In the genomic region with DNA sequence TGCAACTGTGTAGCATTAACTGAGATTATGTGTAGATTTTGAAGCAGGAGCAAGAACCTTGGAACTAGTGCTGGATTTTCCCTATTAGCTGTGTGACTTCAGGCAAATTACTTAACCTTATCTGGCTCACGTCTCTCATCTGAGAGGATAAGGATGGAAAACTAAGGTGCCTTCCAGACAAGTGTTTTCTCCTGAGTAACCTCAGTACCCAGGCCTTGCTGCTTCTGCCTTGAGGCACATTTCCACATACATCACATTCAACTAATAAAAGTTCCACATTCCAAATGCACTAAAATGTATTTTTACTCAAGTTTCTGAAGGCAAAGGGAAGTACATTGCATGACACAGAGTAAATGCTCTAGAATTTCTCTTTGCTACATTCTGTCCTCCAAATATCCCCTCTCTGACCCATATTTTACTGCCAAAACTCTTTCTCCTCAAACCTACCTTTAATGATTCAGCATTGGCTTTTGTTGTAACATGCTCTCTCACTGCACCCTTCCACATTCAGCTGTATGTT, we compare ENCODE assay signal across 20 cellular contexts.
"Had no signal": no experiment of that assay in that cellular context is flagged by ENCODE, and none has a peak within 500 bp of the region (broad histone marks: within the 10 kb centered on the region; RNA-seq: fewer than 3 reads in every experiment).

No MANE protein-coding gene starts in this region.

- H3K36me3 ChIP-seq: gastroesophageal sphincter, left ventricle myocardium inferior, ovary, right atrium auricular region, sigmoid colon, thyroid gland, upper lobe of left lung, vagina had no signal

- H3K36me3 Mint-ChIP-seq: immature natural killer cell had no signal

- DNase-seq: dorsolateral prefrontal cortex; effector CD8-positive, alpha-beta T cell; glutamatergic neuron; immature natural killer cell; kidney; left cardiac atrium; left ventricle myocardium inferior; naive thymus-derived CD8-positive, alpha-beta T cell; ovary; sigmoid colon; stimulated activated naive CD4-positive, alpha-beta T cell treated with Interleukin-2 at 50 U/mL for 16 hours; thyroid gland; upper lobe of left lung had no signal

- ATAC-seq: esophagus mucosa; gastroesophageal sphincter; left cardiac atrium; naive thymus-derived CD8-positive, alpha-beta T cell had no signal

- H3K27me3 ChIP-seq: dorsolateral prefrontal cortex, gastroesophageal sphincter, ovary, right atrium auricular region, sigmoid colon, thyroid gland, upper lobe of left lung, vagina had no signal

- H3K9me3 ChIP-seq: ovary, thyroid gland, vagina had no signal

- H3K27me3 Mint-ChIP-seq: naive thymus-derived CD8-positive, alpha-beta T cell had no signal

- H3K4me3 ChIP-seq: coronary artery, dorsolateral prefrontal cortex, gastroesophageal sphincter, left ventricle myocardium inferior, lung, ovary, right atrium auricular region, sigmoid colon, skin epidermis, thyroid gland, upper lobe of left lung, vagina had no signal

- H3K4me3 Mint-ChIP-seq: immature natural killer cell; naive thymus-derived CD8-positive, alpha-beta T cell had no signal

- H3K4me1 Mint-ChIP-seq: immature natural killer cell; naive thymus-derived CD8-positive, alpha-beta T cell had no signal

- H3K27ac ChIP-seq: coronary artery, dorsolateral prefrontal cortex, gastroesophageal sphincter, left ventricle myocardium inferior, ovary, right atrium auricular region, sigmoid colon, skin epidermis, thyroid gland, upper lobe of left lung, vagina had no signal

- H3K4me1 ChIP-seq: gastroesophageal sphincter, left ventricle myocardium inferior, right atrium auricular region, sigmoid colon, thyroid gland, upper lobe of left lung, vagina had no signal

- H3K27ac Mint-ChIP-seq: immature natural killer cell; naive thymus-derived CD8-positive, alpha-beta T cell had no signal
